In genomic region chr19:13825489-13826475, GRCh38 we compare ENCODE assay signal across 12 cellular contexts. TPM values are rescaled to one million over a fixed set of nuclear protein-coding genes. Genes with fewer than 3 reads are reported as not detected.
DNase-seq lines count a peak whose midpoint lies in the region; ATAC-seq and TF ChIP-seq lines count a peak whose summit lies in the region.
"Had no signal": no experiment of that assay in that cellular context is flagged by ENCODE, and none has a peak within 500 bp of the region (broad histone marks: within the 10 kb centered on the region; RNA-seq: fewer than 3 reads in every experiment).

No MANE protein-coding gene starts in this region.

- H3K27ac ChIP-seq in Karpas-422 (ENCODE audit: low read length) (no peak overlapping the region), brain microvascular endothelial cell (no peak overlapping the region)
- H3K27ac ChIP-seq: KMS-11 had no signal

- TF ChIP-seq CTCF in brain microvascular endothelial cell (IDR thresholded peaks at IDR 0.05; ENCODE audit: low read depth, low read length, missing control alignments) (peak; percentile 42), retinal pigment epithelial cell (conservative IDR thresholded peaks at IDR 0.05; ENCODE audit: low read depth, low read length) (peak; percentile 13)

- no peaks in the 10 kb centered on the region for H3K36me3 ChIP-seq in Karpas-422 (ENCODE audit: insufficient read depth, low read length)
- H3K36me3 ChIP-seq in brain microvascular endothelial cell (replicated peaks): peaks cover 30% of the 10 kb centered on the region

- H4K20me1 ChIP-seq in Karpas-422 (ENCODE audit: insufficient read depth, low read depth, low read length): no peaks in the 10 kb centered on the region

- no peak overlapping the region for H3K4me3 ChIP-seq in Karpas-422 (ENCODE audit: low read length)
- H3K4me3 ChIP-seq in brain microvascular endothelial cell (ENCODE audit: low read depth, low read length): no peak overlapping the region
- H3K4me3 ChIP-seq in retinal pigment epithelial cell (ENCODE audit: low read length): no peak overlapping the region

- H3K9me2 ChIP-seq in Karpas-422 (replicated peaks; ENCODE audit: insufficient read depth, low read length): no peaks in the 10 kb centered on the region

- no peaks in the 10 kb centered on the region for H3K27me3 ChIP-seq in Karpas-422 (ENCODE audit: low read length)
- no peaks in the 10 kb centered on the region for H3K27me3 ChIP-seq in brain microvascular endothelial cell (replicated peaks)

- H3K79me2 ChIP-seq in Karpas-422 (ENCODE audit: low read length): no peaks in the 10 kb centered on the region

- DNase-seq in NCI-H748 (lab: John Stamatoyannopoulos, UW; ENCODE audit: unreplicated experiment): peak; percentile 8
- DNase-seq in NCI-H748 treated with DMSO at 0.1 percent for 48 hours (lab: John Stamatoyannopoulos, UW): no peak
- DNase-seq in Karpas-422: peak; percentile 71
- DNase-seq in brain microvascular endothelial cell: no peak
- no peak for DNase-seq in retinal pigment epithelial cell (ENCODE audit: low read depth)
- DNase-seq in NCI-H345 (lab: John Stamatoyannopoulos, UW): no peak
- DNase-seq: activated CD4-positive, alpha-beta T cell treated with anti-CD3 and anti-CD28 coated beads, Interleukin-2, amount 50 U/mL, for 1 hour had no signal

- no peak for ATAC-seq in GM18868 (IDR thresholded peaks at IDR 0.05; ENCODE audit: unreplicated experiment)
- no peak for ATAC-seq in HG03135 (IDR thresholded peaks at IDR 0.05; ENCODE audit: unreplicated experiment)

- no peaks in the 10 kb centered on the region for H3K9me3 ChIP-seq in Karpas-422 (ENCODE audit: low read length)

- H3K9ac ChIP-seq in Karpas-422 (ENCODE audit: low read length): no peak overlapping the region
- H3K9ac ChIP-seq: KMS-11 had no signal

- H3K4me2 ChIP-seq in Karpas-422 (ENCODE audit: low read depth, low read length, poor library complexity, severe bottlenecking): no peak overlapping the region
- H3K4me2 ChIP-seq: KMS-11 had no signal

- peaks cover 15% of the 10 kb centered on the region for H3K4me1 ChIP-seq in Karpas-422 (ENCODE audit: low read length)

- in situ Hi-C loops in brain microvascular endothelial cell (cut with HindIII; ENCODE audit: low pct_ligation_motif_present, low sequenced_read_pairs): no loop called here

- no peak overlapping the region for H2AFZ ChIP-seq in Karpas-422 (ENCODE audit: low read length)

RNA-seq across cellular contexts. Expression of gene ZSWIM4, which starts 30.5 kb away (rescaled TPM):
- 6.8 and 7.3 TPM in 2 replicates for total RNA-seq in Karpas-422 (2014; rRNA removed; shearing (Covaris generic); ENCODE audit: low replicate concordance)

RNA-seq across cellular contexts. Expression of gene NANOS3, which starts 51.2 kb away (rescaled TPM):
- not detected in 2 replicates for total RNA-seq in Karpas-422 (2014; rRNA removed; shearing (Covaris generic); ENCODE audit: low replicate concordance)
- total RNA-seq: dermis microvascular lymphatic vessel endothelial cell, liver had no signal

RNA-seq across cellular contexts. Expression of gene C19orf53, which starts 51.5 kb away (rescaled TPM):
- 117 and 158 TPM in 2 replicates for total RNA-seq in Karpas-422 (2014; rRNA removed; shearing (Covaris generic); ENCODE audit: low replicate concordance)

Comparison
In these comparisons a context has a peak if more than half of its experiments do, and no peak if none do; other contexts are left out.
1. DNase-seq: peak in NCI-H748 (single experiment) and Karpas-422 (single experiment); none in NCI-H748 treated with DMSO at 0.1 percent for 48 hours (single experiment), brain microvascular endothelial cell (single experiment), retinal pigment epithelial cell (single experiment) and NCI-H345 (single experiment).